In genomic region chr17:37406635-37407455, GRCh38 we compare ENCODE assay signal across 1 cellular context.
TF ChIP-seq lines count a peak whose summit lies in the region.

ACACA (minus strand) TSS chr17:37406836; CDS start chr17:37406299, 537 bp downstream.
TADA2A (plus strand) TSS chr17:37406886; CDS start chr17:37411366, 4,480 bp downstream.

TF ChIP-seq in HepG2, 621 proteins besides CTCF, POLR2A, EP300 and RAD21 (continues in another document):
- TF ChIP-seq KDM2A (CRISPR knock-in tag; IDR thresholded peaks at IDR 0.05; ENCODE audit: borderline replicate concordance, low read depth) (peak; percentile 68; the same call in 1 of the 2 replicates), TBP (CRISPR knock-in tag; IDR thresholded peaks at IDR 0.05) (no peak), PHF5A (CRISPR knock-in tag; IDR thresholded peaks at IDR 0.05; ENCODE audit: low read depth, unreplicated experiment) (no peak), ZNF10 (CRISPR knock-in tag; IDR thresholded peaks at IDR 0.05; ENCODE audit: borderline replicate concordance, low read depth) (no peak), CERS6 (CRISPR knock-in tag; IDR thresholded peaks at IDR 0.05) (no peak), NCOA5 (CRISPR knock-in tag; IDR thresholded peaks at IDR 0.05) (no peak), ZNF430 (CRISPR knock-in tag; IDR thresholded peaks at IDR 0.05) (peak; percentile 85; the same call in 1 of the 2 replicates), ZNF44 (CRISPR knock-in tag; IDR thresholded peaks at IDR 0.05) (no peak), ZBTB7A (CRISPR knock-in tag; IDR thresholded peaks at IDR 0.05) (no peak), ZNF570 (CRISPR knock-in tag; IDR thresholded peaks at IDR 0.05; ENCODE audit: borderline replicate concordance) (no peak), ZNF296 (CRISPR knock-in tag; conservative IDR thresholded peaks at IDR 0.05) (0 out of 2 replicates have a peak, but pooled peaks have one; percentile 45), LRRFIP1 (CRISPR knock-in tag; conservative IDR thresholded peaks at IDR 0.05) (no peak), MAFK (conservative IDR thresholded peaks at IDR 0.05 in 1 of 2, IDR thresholded peaks at IDR 0.05 in 1 of 2; ENCODE audit: low read length in 2 of 2) (no peak), ZNF367 (CRISPR knock-in tag; IDR thresholded peaks at IDR 0.05; ENCODE audit: borderline replicate concordance) (no peak), ZNF703 (CRISPR knock-in tag; IDR thresholded peaks at IDR 0.05; ENCODE audit: borderline replicate concordance) (no peak), PHF20 (CRISPR knock-in tag; IDR thresholded peaks at IDR 0.05) (peak; percentile 56; the same call in 1 of the 2 replicates), ZNF737 (CRISPR knock-in tag; IDR thresholded peaks at IDR 0.05; ENCODE audit: borderline replicate concordance) (no peak), FOXA3 (CRISPR knock-in tag; IDR thresholded peaks at IDR 0.05) (peak; percentile 16), MAFF (IDR thresholded peaks at IDR 0.05; ENCODE audit: low read depth, low read length) (no peak), ZBTB44 (CRISPR knock-in tag; IDR thresholded peaks at IDR 0.05) (no peak), HMGXB3 (CRISPR knock-in tag; IDR thresholded peaks at IDR 0.05; ENCODE audit: borderline replicate concordance) (no peak), ZNF574 (CRISPR knock-in tag; IDR thresholded peaks at IDR 0.05) (peak; percentile 47; the same call in 1 of the 2 replicates), FOXA1 (IDR thresholded peaks at IDR 0.05) (no peak), FOXA1 (CRISPR knock-in tag; IDR thresholded peaks at IDR 0.05) (no peak), MXD4 (CRISPR knock-in tag; IDR thresholded peaks at IDR 0.05) (no peak; the same call in 1 of the 2 replicates), ARNT2 (CRISPR knock-in tag; IDR thresholded peaks at IDR 0.05; ENCODE audit: low read depth) (peak; percentile 29; the same call in 1 of the 2 replicates), SMARCC2 (IDR thresholded peaks at IDR 0.05) (no peak), ZNF766 (CRISPR knock-in tag; IDR thresholded peaks at IDR 0.05; ENCODE audit: borderline replicate concordance) (no peak), MNT (IDR thresholded peaks at IDR 0.05) (no peak), SALL1 (CRISPR knock-in tag; IDR thresholded peaks at IDR 0.05) (peak; percentile 60), ZNF550 (CRISPR knock-in tag; IDR thresholded peaks at IDR 0.05; ENCODE audit: borderline replicate concordance) (no peak), ARID4A (CRISPR knock-in tag; IDR thresholded peaks at IDR 0.05; ENCODE audit: borderline replicate concordance) (peak; percentile 55), NR2C2 (CRISPR knock-in tag; IDR thresholded peaks at IDR 0.05; ENCODE audit: borderline replicate concordance) (0 out of 2 replicates have a peak, but pooled peaks have one; percentile 30), SCMH1 (CRISPR knock-in tag; IDR thresholded peaks at IDR 0.05; ENCODE audit: borderline replicate concordance) (no peak), RFX3 (CRISPR knock-in tag; IDR thresholded peaks at IDR 0.05) (no peak)
